21 cellular contexts compared by ENCODE assay signal in the genomic region with DNA sequence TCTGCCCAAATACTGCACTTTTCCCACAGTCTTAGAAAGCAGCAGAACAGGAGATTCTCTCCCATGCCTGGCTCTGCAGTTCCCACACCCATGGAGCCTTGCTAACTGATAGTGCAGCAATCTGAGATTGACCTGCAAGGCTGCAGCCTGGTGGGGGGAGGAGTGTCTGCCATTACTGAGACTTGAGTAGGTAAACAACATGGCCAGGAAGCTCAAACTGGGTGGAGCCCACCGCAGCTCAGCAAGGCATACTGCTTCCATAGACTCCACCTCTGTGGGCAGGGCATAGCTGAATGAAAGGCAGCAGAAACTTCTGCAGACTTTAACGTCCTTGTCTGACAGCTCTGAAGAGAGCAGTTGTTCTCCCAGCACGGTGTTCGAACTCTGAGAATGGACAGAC.
"Had no signal": no experiment of that assay in that cellular context is flagged by ENCODE, and none has a peak within 500 bp of the region (broad histone marks: within the 10 kb centered on the region; RNA-seq: fewer than 3 reads in every experiment).

No MANE protein-coding gene starts in this region.

- H3K9me3 ChIP-seq: right lobe of liver, thoracic aorta, tibial nerve, upper lobe of left lung had no signal

- H3K4me1 ChIP-seq: parathyroid adenoma, right lobe of liver, tibial nerve, upper lobe of left lung had no signal

- H3K4me3 ChIP-seq: coronary artery, lung, mucosa of descending colon, right lobe of liver, thoracic aorta, tibial nerve, upper lobe of left lung had no signal

- H3K9ac ChIP-seq: parathyroid adenoma had no signal

- DNase-seq: dermis blood vessel endothelial cell; effector memory CD4-positive, alpha-beta T cell; erythroblast; naive B cell; right lobe of liver; small intestine; stimulated activated CD4-positive, alpha-beta T cell treated with anti-CD3 and anti-CD28 coated beads, Interleukin-15, amount 100 ng/mL, for 24 hours; stimulated activated CD4-positive, alpha-beta T cell treated with anti-CD3 and anti-CD28 coated beads, Interleukin-2, amount 100 ng/mL, for 48 hours; stimulated activated naive B cell treated with anti-CD40 and anti-IgM and Interleukin-4, amounts not matched to agents 10 μg/mL and 1 μg/mL and 100 μg/mL, for 72 hours; upper lobe of left lung had no signal

- H3K79me2 ChIP-seq: parathyroid adenoma had no signal

- H3K27ac ChIP-seq: coronary artery, parathyroid adenoma, right lobe of liver, thoracic aorta, tibial nerve, upper lobe of left lung had no signal

- H2AFZ ChIP-seq: parathyroid adenoma had no signal

- H3K36me3 ChIP-seq: right lobe of liver, thoracic aorta, tibial nerve, upper lobe of left lung had no signal

- H3K27me3 ChIP-seq: right lobe of liver, tibial nerve, upper lobe of left lung had no signal

- FAIRE-seq: endometrium, kidney, small intestine, urothelium cell line had no signal

- ATAC-seq: left lobe of liver; mucosa of descending colon; natural killer cell treated with Interleukin-12 subunit alpha and Interleukin-12 subunit beta and Interleukin-15 and Interleukin-18, amount 100 ng/mL, for 72 hours; stimulated activated naive B cell treated with anti-CD40 and anti-IgM and Interleukin-4, amounts not matched to agents 10 μg/mL and 1 μg/mL and 100 μg/mL, for 72 hours had no signal
